ENCODE assay signal across 2 cellular contexts in the genomic region with DNA sequence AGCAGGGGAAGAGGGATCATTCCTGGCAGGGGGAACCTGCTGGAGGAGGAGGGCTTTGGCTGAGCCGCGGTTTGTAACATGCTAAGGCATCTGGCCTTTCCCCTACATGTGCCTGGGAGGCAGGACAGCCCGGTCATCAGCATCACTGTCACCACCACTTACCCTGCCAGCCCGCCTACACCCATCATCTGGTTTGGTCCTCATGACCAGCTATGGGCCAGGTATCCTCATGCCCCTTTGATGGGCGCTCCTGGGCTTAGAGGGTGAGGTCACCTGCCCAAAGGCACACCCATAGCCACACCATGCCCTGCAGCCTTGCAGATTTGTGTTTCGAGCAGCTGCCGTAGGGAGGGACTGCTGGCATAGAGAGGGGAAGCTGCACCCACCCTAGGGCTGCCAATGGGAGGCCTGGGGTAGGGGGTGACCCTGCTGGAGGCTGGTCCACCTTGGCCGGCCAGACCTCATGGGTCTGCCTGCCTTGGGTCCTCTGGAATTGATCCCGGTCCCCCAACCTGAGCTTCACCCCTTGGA.
TF ChIP-seq lines count a peak whose summit lies in the region.

No MANE protein-coding gene starts in this region.

TF ChIP-seq in liver, 16 proteins besides CTCF, POLR2A, EP300 and RAD21:
- TF ChIP-seq, protein P1, sequence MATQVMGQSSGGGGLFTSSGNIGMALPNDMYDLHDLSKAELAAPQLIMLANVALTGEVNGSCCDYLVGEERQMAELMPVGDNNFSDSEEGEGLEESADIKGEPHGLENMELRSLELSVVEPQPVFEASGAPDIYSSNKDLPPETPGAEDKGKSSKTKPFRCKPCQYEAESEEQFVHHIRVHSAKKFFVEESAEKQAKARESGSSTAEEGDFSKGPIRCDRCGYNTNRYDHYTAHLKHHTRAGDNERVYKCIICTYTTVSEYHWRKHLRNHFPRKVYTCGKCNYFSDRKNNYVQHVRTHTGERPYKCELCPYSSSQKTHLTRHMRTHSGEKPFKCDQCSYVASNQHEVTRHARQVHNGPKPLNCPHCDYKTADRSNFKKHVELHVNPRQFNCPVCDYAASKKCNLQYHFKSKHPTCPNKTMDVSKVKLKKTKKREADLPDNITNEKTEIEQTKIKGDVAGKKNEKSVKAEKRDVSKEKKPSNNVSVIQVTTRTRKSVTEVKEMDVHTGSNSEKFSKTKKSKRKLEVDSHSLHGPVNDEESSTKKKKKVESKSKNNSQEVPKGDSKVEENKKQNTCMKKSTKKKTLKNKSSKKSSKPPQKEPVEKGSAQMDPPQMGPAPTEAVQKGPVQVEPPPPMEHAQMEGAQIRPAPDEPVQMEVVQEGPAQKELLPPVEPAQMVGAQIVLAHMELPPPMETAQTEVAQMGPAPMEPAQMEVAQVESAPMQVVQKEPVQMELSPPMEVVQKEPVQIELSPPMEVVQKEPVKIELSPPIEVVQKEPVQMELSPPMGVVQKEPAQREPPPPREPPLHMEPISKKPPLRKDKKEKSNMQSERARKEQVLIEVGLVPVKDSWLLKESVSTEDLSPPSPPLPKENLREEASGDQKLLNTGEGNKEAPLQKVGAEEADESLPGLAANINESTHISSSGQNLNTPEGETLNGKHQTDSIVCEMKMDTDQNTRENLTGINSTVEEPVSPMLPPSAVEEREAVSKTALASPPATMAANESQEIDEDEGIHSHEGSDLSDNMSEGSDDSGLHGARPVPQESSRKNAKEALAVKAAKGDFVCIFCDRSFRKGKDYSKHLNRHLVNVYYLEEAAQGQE (IDR thresholded peaks at IDR 0.05), result no peak
- TF ChIP-seq HNF4A (conservative IDR thresholded peaks at IDR 0.05), result peak in 1 of 2 donors; percentile 23
- TF ChIP-seq RXRA (IDR thresholded peaks at IDR 0.05), result peak in 1 of 2 donors; percentile 68
TF ChIP-seq in liver: peak in this region for 2.

TF ChIP-seq in HepG2, 621 proteins besides CTCF, POLR2A, EP300 and RAD21:
- TF ChIP-seq ZNF720 (CRISPR knock-in tag; IDR thresholded peaks at IDR 0.05), result no peak
- no peak for TF ChIP-seq ZNF549 (CRISPR knock-in tag; IDR thresholded peaks at IDR 0.05)
- TF ChIP-seq TSC22D2 (CRISPR knock-in tag; IDR thresholded peaks at IDR 0.05; ENCODE audit: borderline replicate concordance), result no peak
- TF ChIP-seq ZNF775 (CRISPR knock-in tag; IDR thresholded peaks at IDR 0.05; ENCODE audit: borderline replicate concordance), result no peak
- TF ChIP-seq MED8 (CRISPR knock-in tag; IDR thresholded peaks at IDR 0.05; ENCODE audit: insufficient replicate concordance), result no peak
- TF ChIP-seq RORA (CRISPR knock-in tag; IDR thresholded peaks at IDR 0.05), result no peak
- TF ChIP-seq ZNF430 (CRISPR knock-in tag; IDR thresholded peaks at IDR 0.05), result no peak
- no peak for TF ChIP-seq ZNF781 (CRISPR knock-in tag; IDR thresholded peaks at IDR 0.05; ENCODE audit: borderline replicate concordance, not compliant biosample characterization)
- TF ChIP-seq RARA (CRISPR knock-in tag; IDR thresholded peaks at IDR 0.05), result no peak
- no peak for TF ChIP-seq TBL1XR1 (IDR thresholded peaks at IDR 0.05; ENCODE audit: borderline replicate concordance, low read length, partially characterized antibody)
- no peak for TF ChIP-seq HCFC1 (IDR thresholded peaks at IDR 0.05; ENCODE audit: low read depth, low read length)
- TF ChIP-seq SKI (IDR thresholded peaks at IDR 0.05; ENCODE audit: partially characterized antibody), result no peak
- no peak for TF ChIP-seq ZNF567 (CRISPR knock-in tag; IDR thresholded peaks at IDR 0.05; ENCODE audit: borderline replicate concordance)
- TF ChIP-seq ZMAT3 (CRISPR knock-in tag; conservative IDR thresholded peaks at IDR 0.05), result no peak
- no peak for TF ChIP-seq ZNF660 (CRISPR knock-in tag; IDR thresholded peaks at IDR 0.05; ENCODE audit: borderline replicate concordance, low read depth)
- no peak for TF ChIP-seq ZNF24 (IDR thresholded peaks at IDR 0.05)
- TF ChIP-seq SP5 (CRISPR knock-in tag; IDR thresholded peaks at IDR 0.05; ENCODE audit: borderline replicate concordance, low read depth), result no peak
- no peak for TF ChIP-seq GTF2F1 (IDR thresholded peaks at IDR 0.05; ENCODE audit: low read length)
- no peak for TF ChIP-seq ZNF468 (CRISPR knock-in tag; IDR thresholded peaks at IDR 0.05)
